1 cellular context compared by ENCODE assay signal in genomic region chr15:101372149-101372577, GRCh38.
TF ChIP-seq lines count a peak whose summit lies in the region.

No MANE protein-coding gene starts in this region.

TF ChIP-seq in HEK293, 187 proteins besides CTCF, POLR2A, EP300 and RAD21 (continued from another document and continues in another):
- TF ChIP-seq ZNF146 (tag by site-specific recombination; IDR thresholded peaks at IDR 0.05), result no peak
- no peak for TF ChIP-seq ZNF121 (tag by site-specific recombination; IDR thresholded peaks at IDR 0.05)
- no peak for TF ChIP-seq SCRT2 (tag by site-specific recombination; IDR thresholded peaks at IDR 0.05)
- no peak for TF ChIP-seq ZNF211 (tag by site-specific recombination; IDR thresholded peaks at IDR 0.05; ENCODE audit: low read depth)
- no peak for TF ChIP-seq KLF9 (tag by site-specific recombination; IDR thresholded peaks at IDR 0.05; ENCODE audit: low read depth)
- TF ChIP-seq ZNF266 (tag by site-specific recombination; IDR thresholded peaks at IDR 0.05; ENCODE audit: low read depth), result no peak
- no peak for TF ChIP-seq ZNF544 (tag by site-specific recombination; IDR thresholded peaks at IDR 0.05)
- TF ChIP-seq ZNF843 (tag by site-specific recombination; IDR thresholded peaks at IDR 0.05), result peak; percentile 74
- no peak for TF ChIP-seq ZNF48 (tag by site-specific recombination; IDR thresholded peaks at IDR 0.05)
- no peak for TF ChIP-seq SETDB1 (IDR thresholded peaks at IDR 0.05; ENCODE audit: insufficient read length, low read length)
- peak; percentile 87 for TF ChIP-seq ATF2 (tag by site-specific recombination; IDR thresholded peaks at IDR 0.05; ENCODE audit: low read depth)
- no peak for TF ChIP-seq ZNF416 (tag by site-specific recombination; IDR thresholded peaks at IDR 0.05)
- no peak for TF ChIP-seq ZNF19 (tag by site-specific recombination; IDR thresholded peaks at IDR 0.05; ENCODE audit: low read depth)
- no peak for TF ChIP-seq HOXA7 (CRISPR knock-in tag; IDR thresholded peaks at IDR 0.05; ENCODE audit: borderline replicate concordance)
- TF ChIP-seq ZNF623 (tag by site-specific recombination; IDR thresholded peaks at IDR 0.05), result no peak
- TF ChIP-seq ZBTB21 (tag by site-specific recombination; IDR thresholded peaks at IDR 0.05), result no peak
- TF ChIP-seq ZNF292 (tag by site-specific recombination; IDR thresholded peaks at IDR 0.05; ENCODE audit: borderline replicate concordance, low read depth), result no peak
- no peak for TF ChIP-seq ZNF768 (tag by site-specific recombination; IDR thresholded peaks at IDR 0.05)
- peak; percentile 67 for TF ChIP-seq PATZ1 (tag by site-specific recombination; IDR thresholded peaks at IDR 0.05)
- TF ChIP-seq AEBP2 (tag by site-specific recombination; IDR thresholded peaks at IDR 0.05; ENCODE audit: borderline replicate concordance), result no peak
- TF ChIP-seq ZSCAN16 (tag by site-specific recombination; IDR thresholded peaks at IDR 0.05), result peak; percentile 27; the same call in 1 of the 2 replicates
- no peak for TF ChIP-seq ZNF114 (tag by site-specific recombination; IDR thresholded peaks at IDR 0.05)
- no peak for TF ChIP-seq ZNF223 (tag by site-specific recombination; IDR thresholded peaks at IDR 0.05)
- TF ChIP-seq TSHZ1 (tag by site-specific recombination; IDR thresholded peaks at IDR 0.05; ENCODE audit: borderline replicate concordance), result peak; percentile 63; the same call in 1 of the 2 replicates
- TF ChIP-seq ZEB2 (tag by site-specific recombination; IDR thresholded peaks at IDR 0.05), result peak; percentile 95
- TF ChIP-seq ZBTB1 (tag by site-specific recombination; IDR thresholded peaks at IDR 0.05), result 0 out of 2 replicates have a peak, but pooled peaks have one; percentile 49
- TF ChIP-seq ZBTB7A (tag by site-specific recombination; IDR thresholded peaks at IDR 0.05; ENCODE audit: low read depth), result no peak
- TF ChIP-seq ZNF501 (tag by site-specific recombination; IDR thresholded peaks at IDR 0.05), result no peak
- no peak for TF ChIP-seq ZNF148 (tag by site-specific recombination; IDR thresholded peaks at IDR 0.05; ENCODE audit: borderline replicate concordance)
- TF ChIP-seq ZNF837 (tag by site-specific recombination; IDR thresholded peaks at IDR 0.05), result no peak
- TF ChIP-seq GLI4 (tag by site-specific recombination; IDR thresholded peaks at IDR 0.05), result no peak
- peak; percentile 86; the same call in 1 of the 2 replicates for TF ChIP-seq ZNF600 (tag by site-specific recombination; IDR thresholded peaks at IDR 0.05)
- TF ChIP-seq ZSCAN23 (tag by site-specific recombination; IDR thresholded peaks at IDR 0.05), result no peak
- TF ChIP-seq ZSCAN4 (tag by site-specific recombination; IDR thresholded peaks at IDR 0.05), result no peak
- TF ChIP-seq ZNF645 (tag by site-specific recombination; IDR thresholded peaks at IDR 0.05), result no peak
- no peak for TF ChIP-seq ZNF112 (tag by site-specific recombination; IDR thresholded peaks at IDR 0.05)
- peak; percentile 52; the same call in 1 of the 2 replicates for TF ChIP-seq ZNF76 (tag by site-specific recombination; IDR thresholded peaks at IDR 0.05; ENCODE audit: borderline replicate concordance, low read depth)
- TF ChIP-seq ZNF639 (tag by site-specific recombination; IDR thresholded peaks at IDR 0.05), result peak; percentile 78; the same call in 1 of the 2 replicates
- TF ChIP-seq REPIN1 (tag by site-specific recombination; IDR thresholded peaks at IDR 0.05; ENCODE audit: low read depth), result no peak
- no peak for TF ChIP-seq ZNF280D (tag by site-specific recombination; IDR thresholded peaks at IDR 0.05)
- TF ChIP-seq PRDM4 (tag by site-specific recombination; IDR thresholded peaks at IDR 0.05), result no peak; the same call in 1 of the 2 replicates
